Comparison of ENCODE assay signal across 23 cellular contexts in the genomic region with DNA sequence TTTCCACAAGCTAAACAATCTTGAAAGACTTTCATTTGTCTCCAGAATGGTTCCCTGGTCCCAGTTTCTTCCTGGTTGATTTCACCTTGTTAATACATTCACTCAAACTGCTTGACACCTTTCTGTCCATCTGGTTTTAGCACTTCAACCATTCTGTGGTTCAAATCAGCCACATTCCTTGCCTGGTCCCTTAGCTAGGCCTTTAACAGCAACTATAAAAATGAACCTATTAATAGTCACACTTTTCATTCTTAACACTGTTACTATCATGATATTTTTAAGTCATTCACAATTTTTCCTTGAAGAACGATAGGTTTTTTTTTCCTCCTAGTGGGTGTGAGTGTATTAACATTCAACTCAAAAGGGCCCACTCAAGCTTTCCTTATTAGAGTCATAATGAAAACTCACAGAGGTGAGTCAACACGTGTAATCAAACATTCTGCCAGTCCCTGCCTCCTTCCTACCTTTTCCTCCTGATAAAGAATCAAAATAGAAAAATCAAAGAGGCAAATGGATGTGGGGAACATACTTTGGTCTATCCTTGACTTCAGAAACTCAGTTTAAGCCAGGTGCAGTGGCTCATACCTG. TPM values are rescaled to one million over a fixed set of nuclear protein-coding genes. Genes with fewer than 3 reads are reported as not detected.
DNase-seq lines count a peak whose midpoint lies in the region; ATAC-seq lines count a peak whose summit lies in the region.
"Had no signal": no experiment of that assay in that cellular context is flagged by ENCODE, and none has a peak within 500 bp of the region (broad histone marks: within the 10 kb centered on the region; RNA-seq: fewer than 3 reads in every experiment).

No MANE protein-coding gene starts in this region.

- no peak overlapping the region for H3K4me3 ChIP-seq in ACC112 (ENCODE audit: low read depth, low read length)
- H3K4me3 ChIP-seq: GM12878, heart left ventricle had no signal

- no peaks in the 10 kb centered on the region for H3K36me3 Mint-ChIP-seq in activated T-helper 1 cell treated with anti-CD3 and anti-CD28 coated beads, Interleukin-12 subunit alpha, Interleukin-12 subunit beta, Interleukin-2, Interleukin-4 antibody, amounts not matched to agents 30 ng/mL and 10 ng/mL and 1 ng/mL, durations not matched to agents 14 hours and 24 hours and 36 hours (ENCODE audit: low read depth)
- H3K36me3 Mint-ChIP-seq: CD14-positive monocyte had no signal

- H3K27ac ChIP-seq in ACC112 (ENCODE audit: low read depth, low read length): no peak overlapping the region
- H3K27ac ChIP-seq: heart left ventricle had no signal

- H3K79me2 ChIP-seq in ACC112 (ENCODE audit: control insufficient read depth, insufficient read depth, low read length, unreplicated experiment): no peaks in the 10 kb centered on the region

- peak; percentile 69 to 84 for ATAC-seq in activated CD4-positive, CD25-positive, alpha-beta regulatory T cell treated with anti-CD3 and anti-CD28 coated beads, Interleukin-2, amount 50 U/mL, for 24 hours
- peak; percentile 36 for ATAC-seq in left colon
- no peak for ATAC-seq in HG03159 (IDR thresholded peaks at IDR 0.05; ENCODE audit: unreplicated experiment)
- ATAC-seq: GM12878, heart left ventricle had no signal

- H3K4me1 ChIP-seq in ACC112 (ENCODE audit: control insufficient read depth, insufficient read depth, low read length, unreplicated experiment): peaks cover 13% of the 10 kb centered on the region

- H3K4me3 Mint-ChIP-seq in activated T-helper 1 cell treated with anti-CD3 and anti-CD28 coated beads, Interleukin-12 subunit alpha, Interleukin-12 subunit beta, Interleukin-2, Interleukin-4 antibody, amounts not matched to agents 30 ng/mL and 10 ng/mL and 1 ng/mL, durations not matched to agents 14 hours and 24 hours and 36 hours: no peak overlapping the region
- H3K4me3 Mint-ChIP-seq: CD14-positive monocyte; central memory CD8-positive, alpha-beta T cell; H9; nephron had no signal

- no peaks in the 10 kb centered on the region for H3K27me3 ChIP-seq in ACC112 (ENCODE audit: insufficient read depth, low read length)
- H3K27me3 ChIP-seq: heart left ventricle had no signal

- H3K9me3 Mint-ChIP-seq in activated T-helper 1 cell treated with anti-CD3 and anti-CD28 coated beads, Interleukin-12 subunit alpha, Interleukin-12 subunit beta, Interleukin-2, Interleukin-4 antibody, amounts not matched to agents 30 ng/mL and 10 ng/mL and 1 ng/mL, durations not matched to agents 14 hours and 24 hours and 36 hours: no peaks in the 10 kb centered on the region
- H3K9me3 Mint-ChIP-seq: central memory CD8-positive, alpha-beta T cell; H9; nephron had no signal

- H3K27me3 Mint-ChIP-seq in activated T-helper 1 cell treated with anti-CD3 and anti-CD28 coated beads, Interleukin-12 subunit alpha, Interleukin-12 subunit beta, Interleukin-2, Interleukin-4 antibody, amounts not matched to agents 30 ng/mL and 10 ng/mL and 1 ng/mL, durations not matched to agents 14 hours and 24 hours and 36 hours (ENCODE audit: insufficient read depth): peaks cover 7% of the 10 kb centered on the region
- H3K27me3 Mint-ChIP-seq: central memory CD8-positive, alpha-beta T cell had no signal

- peaks cover 15% of the 10 kb centered on the region for H3K4me1 Mint-ChIP-seq in activated T-helper 1 cell treated with anti-CD3 and anti-CD28 coated beads, Interleukin-12 subunit alpha, Interleukin-12 subunit beta, Interleukin-2, Interleukin-4 antibody, amounts not matched to agents 30 ng/mL and 10 ng/mL and 1 ng/mL, durations not matched to agents 14 hours and 24 hours and 36 hours (ENCODE audit: low read depth)
- H3K4me1 Mint-ChIP-seq: central memory CD8-positive, alpha-beta T cell; nephron had no signal

- intact Hi-C loops in activated T-helper 1 cell treated with anti-CD3 and anti-CD28 coated beads, Interleukin-12 subunit alpha, Interleukin-12 subunit beta, Interleukin-2, Interleukin-4 antibody, amounts not matched to agents 30 ng/mL and 10 ng/mL and 1 ng/mL, durations not matched to agents 14 hours and 24 hours and 36 hours (cut with micrococcal nuclease): loop anchor here (1.0 to 2.0 kb wide), 2 partner anchors 35 to 68 kb away; a partner anchor contains a TSS
- intact Hi-C loops in left colon (cut with DNase I, micrococcal nuclease): loop anchor here in 1 of 2 donors (5.0 kb wide), 1 partner anchor 46 kb away; no protein-coding TSS in a partner anchor

- no peaks in the 10 kb centered on the region for H3K36me3 ChIP-seq in ACC112 (ENCODE audit: insufficient read depth, low read length)
- H3K36me3 ChIP-seq: heart left ventricle had no signal

- H3K27ac Mint-ChIP-seq in activated T-helper 1 cell treated with anti-CD3 and anti-CD28 coated beads, Interleukin-12 subunit alpha, Interleukin-12 subunit beta, Interleukin-2, Interleukin-4 antibody, amounts not matched to agents 30 ng/mL and 10 ng/mL and 1 ng/mL, durations not matched to agents 14 hours and 24 hours and 36 hours: peak overlapping the region; percentile 14
- H3K27ac Mint-ChIP-seq: nephron had no signal

- H2AFZ ChIP-seq in ACC112 (ENCODE audit: low read length, unreplicated experiment): peak overlapping the region; percentile 82

- DNase-seq in activated CD4-positive, CD25-positive, alpha-beta regulatory T cell (lab: John Stamatoyannopoulos, UW): no peak
- DNase-seq in activated T-helper 1 cell treated with anti-CD3 and anti-CD28 coated beads, Interleukin-12 subunit alpha, Interleukin-12 subunit beta, Interleukin-2, Interleukin-4 antibody, amounts not matched to agents 30 ng/mL and 10 ng/mL and 1 ng/mL, durations not matched to agents 14 hours and 24 hours and 36 hours (ENCODE audit: low spot score): no peak
- DNase-seq in left colon (no peak), NCI-H1417 treated with DMSO at 0.1 percent for 48 hours (lab: John Stamatoyannopoulos, UW) (no peak), SHP77 treated with DMSO at 0.1 percent for 48 hours (lab: John Stamatoyannopoulos, UW) (no peak)
- DNase-seq: activated CD4-positive, CD25-positive, alpha-beta regulatory T cell treated with anti-CD3 and anti-CD28 coated beads, Interleukin-2, amount 50 U/mL, for 72 hours; effector CD4-positive, alpha-beta T cell; GF-D8; H9; heart left ventricle; KBM-7; mesendoderm; NCI-H2029 treated with DMSO at 0.1 percent for 48 hours; NCI-H524 treated with DMSO at 0.1 percent for 48 hours; small intestine; trophoblast cell had no signal

RNA-seq across cellular contexts. Expression of a gene that starts 34.4 kb away (rescaled TPM):
- total RNA-seq in activated T-helper 1 cell treated with anti-CD3 and anti-CD28 coated beads, Interleukin-12 subunit alpha, Interleukin-12 subunit beta, Interleukin-2, Interleukin-4 antibody, amounts not matched to agents 30 ng/mL and 10 ng/mL and 1 ng/mL, durations not matched to agents 14 hours and 24 hours and 36 hours: 67.2 and 67.7 TPM in 2 replicates
- 10 to 100 TPM; 24.8 to 28.4 TPM for total RNA-seq in left colon

RNA-seq across cellular contexts. Expression of a gene that starts 38.0 kb away (rescaled TPM):
- 0.32 and 0.78 TPM in 2 replicates for total RNA-seq in activated T-helper 1 cell treated with anti-CD3 and anti-CD28 coated beads, Interleukin-12 subunit alpha, Interleukin-12 subunit beta, Interleukin-2, Interleukin-4 antibody, amounts not matched to agents 30 ng/mL and 10 ng/mL and 1 ng/mL, durations not matched to agents 14 hours and 24 hours and 36 hours
- 100 to 1,000 TPM; 103 to 130 TPM for total RNA-seq in left colon

Comparison
In these comparisons a context has a peak if more than half of its experiments do, and no peak if none do; other contexts are left out.
1. RNA of a gene that starts 38.0 kb away (total RNA-seq): 103 to 130 TPM in left colon; 0.32 to 0.78 TPM in activated T-helper 1 cell treated with anti-CD3 and anti-CD28 coated beads, Interleukin-12 subunit alpha, Interleukin-12 subunit beta, Interleukin-2, Interleukin-4 antibody, amounts not matched to agents 30 ng/mL and 10 ng/mL and 1 ng/mL, durations not matched to agents 14 hours and 24 hours and 36 hours; every median in the first group is over 10 times any median in the second.